8 cellular contexts compared by ENCODE assay signal in the genomic region with DNA sequence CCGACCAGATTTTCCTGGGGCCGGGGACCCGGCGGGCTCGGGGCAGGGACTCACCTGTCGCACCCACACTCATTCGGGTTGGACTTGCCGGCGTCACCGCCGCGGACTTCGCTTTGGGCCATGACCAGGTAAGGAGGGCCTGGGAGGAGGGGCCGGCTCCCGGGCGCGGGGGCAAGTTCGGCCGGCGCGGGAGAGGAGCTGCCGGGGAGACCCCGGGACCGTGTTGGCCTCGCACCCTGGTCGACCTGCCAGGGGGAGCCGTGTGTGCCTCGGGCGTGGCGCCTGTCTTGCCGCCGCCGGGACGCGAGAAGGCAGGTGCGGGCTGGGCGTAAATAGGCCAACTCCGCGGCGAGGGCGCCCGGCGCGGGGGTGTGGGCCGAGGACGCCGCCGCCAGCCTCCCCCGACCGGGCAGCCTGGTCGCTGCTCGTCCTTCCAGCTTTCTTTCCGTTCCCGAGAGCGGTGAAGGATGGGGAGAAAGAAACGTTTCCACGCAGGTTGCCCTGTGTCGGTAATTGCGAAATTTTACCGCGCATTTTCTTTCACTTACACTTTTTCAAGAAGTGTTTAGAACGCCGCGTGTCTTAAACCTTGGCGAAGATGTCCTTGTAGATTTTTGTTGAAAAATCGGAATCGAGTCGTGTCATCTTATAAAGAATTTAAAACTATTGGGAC. TPM values are rescaled to one million over a fixed set of nuclear protein-coding genes. Genes with fewer than 3 reads are reported as not detected.
DNase-seq lines count a peak whose midpoint lies in the region; TF ChIP-seq lines count a peak whose summit lies in the region.

No MANE protein-coding gene starts in this region.

- peaks cover 15% of the 10 kb centered on the region for H3K79me1 ChIP-seq in trophoblast cell (ENCODE audit: low read length)

- H3K27me3 ChIP-seq in cardiac muscle cell = no peaks in the 10 kb centered on the region
- no peaks in the 10 kb centered on the region for H3K27me3 ChIP-seq in trophoblast cell (ENCODE audit: insufficient read depth, low read length)

- CTCF ChIA-PET in activated naive CD4-positive, alpha-beta T cell treated with anti-CD3 and anti-CD28 coated beads, Interleukin-2, amount 10 ng/mL, durations not matched to agents 7 days and 5 days (lab: Charles Lee) = no interaction called here

- H3K9me3 ChIP-seq in cardiac muscle cell (ENCODE audit: low read depth) (no peaks in the 10 kb centered on the region), trophoblast cell (ENCODE audit: insufficient read depth, low read depth, low read length) (peaks cover 2% of the 10 kb centered on the region)

- no peaks in the 10 kb centered on the region for H3K9me3 Mint-ChIP-seq in activated naive CD4-positive, alpha-beta T cell treated with anti-CD3 and anti-CD28 coated beads, Interleukin-2, amount 10 ng/mL, durations not matched to agents 7 days and 5 days

- peak overlapping the region; percentile 65 for H2AK5ac ChIP-seq in trophoblast cell (ENCODE audit: low read length)

- H2BK5ac ChIP-seq in trophoblast cell (ENCODE audit: low read depth, low read length, poor library complexity) = peak overlapping the region; percentile 98

- peak overlapping the region; percentile 89 for H3K4ac ChIP-seq in trophoblast cell (ENCODE audit: low read depth, low read length)

- H3K18ac ChIP-seq in trophoblast cell (ENCODE audit: low read length) = peak overlapping the region; percentile 96

- H3K4me1 Mint-ChIP-seq in activated naive CD4-positive, alpha-beta T cell treated with anti-CD3 and anti-CD28 coated beads, Interleukin-2, amount 10 ng/mL, durations not matched to agents 7 days and 5 days = peaks cover 48% of the 10 kb centered on the region

- H3K79me2 ChIP-seq in trophoblast cell (ENCODE audit: control insufficient read depth, insufficient read depth, low read length, poor library complexity) = peaks cover 15% of the 10 kb centered on the region

- WGBS in trophoblast cell (ENCODE audit: extremely low coverage, insufficient coverage, insufficient read length) = no CpG with 5 or more reads among the region's 68 CpGs

- peak overlapping the region; percentile 96 for H3K4me2 ChIP-seq in trophoblast cell (ENCODE audit: low read length)

- no peak for TF ChIP-seq CTCF in cardiac muscle cell (IDR thresholded peaks at IDR 0.05; ENCODE audit: low read depth, low read length)

- peak overlapping the region; percentile 78 for H3K4me3 ChIP-seq in cardiac muscle cell
- peak overlapping the region; percentile 96 for H3K4me3 ChIP-seq in trophoblast cell (ENCODE audit: low read depth, low read length)

- H3K36me3 ChIP-seq in cardiac muscle cell (peaks cover 8% of the 10 kb centered on the region), trophoblast cell (ENCODE audit: control insufficient read depth in 1 of 2, insufficient read depth in 2 of 2, low read length in 2 of 2) (peaks cover 0 to 2% of the 10 kb centered on the region in 2 experiments)

- peaks cover 35% of the 10 kb centered on the region for H3K36me3 Mint-ChIP-seq in activated naive CD4-positive, alpha-beta T cell treated with anti-CD3 and anti-CD28 coated beads, Interleukin-2, amount 10 ng/mL, durations not matched to agents 7 days and 5 days

- DNase-seq in activated CD8-positive, alpha-beta memory T cell treated with anti-CD3 and anti-CD28 coated beads for 48 hours (ENCODE audit: low read depth in 2 of 3, low spot score in 2 of 3) = peak in 2 of 3 experiments; percentile 25 to 33
- DNase-seq in activated CD8-positive, alpha-beta memory T cell treated with anti-CD3 and anti-CD28 coated beads for 24 hours = no peak
- DNase-seq in NCI-H69 (lab: John Stamatoyannopoulos, UW) (peak; percentile 63), cardiac muscle cell (ENCODE audit: low read depth in 1 of 2, low spot score in 1 of 2) (peak; percentile 25 to 39), trophoblast cell (peak; percentile 27 to 60), DMS114 treated with DMSO at 0.1 percent for 48 hours (lab: John Stamatoyannopoulos, UW; ENCODE audit: unreplicated experiment) (no peak)
- DNase-seq in activated naive CD4-positive, alpha-beta T cell treated with anti-CD3 and anti-CD28 coated beads, Interleukin-2, amount 10 ng/mL, durations not matched to agents 7 days and 5 days = no peak
- no peak for DNase-seq in NK-92 treated with Interleukin-12 subunit alpha and Interleukin-12 subunit beta, amount 100 ng/mL, for 24 hours (lab: John Stamatoyannopoulos, UW)

- peak overlapping the region; percentile 89 for H2AFZ ChIP-seq in trophoblast cell (ENCODE audit: insufficient read depth, low read length, poor library complexity)

- H3K4me1 ChIP-seq in cardiac muscle cell (ENCODE audit: low read depth) (no peaks in the 10 kb centered on the region), trophoblast cell (ENCODE audit: control insufficient read depth in 1 of 2, insufficient read depth in 2 of 2, low read length in 2 of 2) (peaks cover 0 to 4% of the 10 kb centered on the region in 2 experiments)

- H2BK120ac ChIP-seq in trophoblast cell (ENCODE audit: insufficient read depth, low read length, poor library complexity) = peak overlapping the region; percentile 95

- peak overlapping the region; percentile 99 for H3K27ac ChIP-seq in cardiac muscle cell
- peak overlapping the region; percentile 100 for H3K27ac ChIP-seq in trophoblast cell (ENCODE audit: low read depth, low read length)

- H3K9ac ChIP-seq in trophoblast cell (ENCODE audit: low read length) = peak overlapping the region; percentile 99

- H3K4me3 Mint-ChIP-seq in activated naive CD4-positive, alpha-beta T cell treated with anti-CD3 and anti-CD28 coated beads, Interleukin-2, amount 10 ng/mL, durations not matched to agents 7 days and 5 days = peak overlapping the region; percentile 86

- H3K27me3 Mint-ChIP-seq in activated naive CD4-positive, alpha-beta T cell treated with anti-CD3 and anti-CD28 coated beads, Interleukin-2, amount 10 ng/mL, durations not matched to agents 7 days and 5 days = peaks cover 4% of the 10 kb centered on the region

- H3K14ac ChIP-seq in trophoblast cell (ENCODE audit: low read length) = peak overlapping the region; percentile 92

- H3K27ac Mint-ChIP-seq in activated naive CD4-positive, alpha-beta T cell treated with anti-CD3 and anti-CD28 coated beads, Interleukin-2, amount 10 ng/mL, durations not matched to agents 7 days and 5 days = peak overlapping the region; percentile 100

- H3K23ac ChIP-seq in trophoblast cell (ENCODE audit: low read length) = peak overlapping the region; percentile 37

- H4K91ac ChIP-seq in trophoblast cell (ENCODE audit: low read depth, low read length) = peak overlapping the region; percentile 96

- no peak overlapping the region for H2BK12ac ChIP-seq in trophoblast cell (ENCODE audit: low read length)

- peak overlapping the region; percentile 89 for H4K8ac ChIP-seq in trophoblast cell (ENCODE audit: low read depth, low read length)

- peak overlapping the region; percentile 67 for H4K12ac ChIP-seq in trophoblast cell (ENCODE audit: low read depth, low read length)

RNA-seq across cellular contexts. Expression of gene USP1, which starts 0.6 kb away (rescaled TPM):
- 19.9 and 20.5 TPM in 2 replicates for total RNA-seq in cardiac muscle cell
- 18.1 and 23.8 TPM in 2 replicates for polyA plus RNA-seq in cardiac muscle cell
- polyA plus RNA-seq in trophoblast cell (2013) = 24.4 and 24.9 TPM in 2 replicates

Comparison
In these comparisons a context has a peak if more than half of its experiments do, and no peak if none do; other contexts are left out.
1. DNase-seq: peak in activated CD8-positive, alpha-beta memory T cell treated with anti-CD3 and anti-CD28 coated beads for 48 hours (2 of 3), NCI-H69 (single experiment), cardiac muscle cell (2 of 2) and trophoblast cell (2 of 2); none in activated CD8-positive, alpha-beta memory T cell treated with anti-CD3 and anti-CD28 coated beads for 24 hours (single experiment), activated naive CD4-positive, alpha-beta T cell treated with anti-CD3 and anti-CD28 coated beads, Interleukin-2, amount 10 ng/mL, durations not matched to agents 7 days and 5 days (single experiment), DMS114 treated with DMSO at 0.1 percent for 48 hours (single experiment) and NK-92 treated with Interleukin-12 subunit alpha and Interleukin-12 subunit beta, amount 100 ng/mL, for 24 hours (single experiment).